1 cellular context compared by ENCODE assay signal in genomic region chr1:65435987-65436386, GRCh38.
TF ChIP-seq lines count a peak whose summit lies in the region.

No MANE protein-coding gene starts in this region.

TF ChIP-seq in WTC11, 78 proteins besides CTCF, POLR2A, EP300 and RAD21 (continued from another document):
- TF ChIP-seq ZNF263 (CRISPR knock-in tag; IDR thresholded peaks at IDR 0.05; ENCODE audit: low read depth) (no peak), NFATC4 (CRISPR knock-in tag; IDR thresholded peaks at IDR 0.05) (no peak), GRHL2 (CRISPR knock-in tag; IDR thresholded peaks at IDR 0.05; ENCODE audit: insufficient replicate concordance, severe bottlenecking) (no peak), SP1 (CRISPR knock-in tag; conservative IDR thresholded peaks at IDR 0.05) (no peak), STAT6 (CRISPR knock-in tag; conservative IDR thresholded peaks at IDR 0.05; ENCODE audit: low read depth) (no peak), CREM (CRISPR knock-in tag; IDR thresholded peaks at IDR 0.05) (no peak), KAT7 (CRISPR knock-in tag; IDR thresholded peaks at IDR 0.05; ENCODE audit: borderline replicate concordance) (no peak), MXD4 (CRISPR knock-in tag; IDR thresholded peaks at IDR 0.05; ENCODE audit: borderline replicate concordance) (no peak)
